Comparison of ENCODE assay signal across 19 cellular contexts in genomic region chr14:104133496-104133895, GRCh38. TPM values are rescaled to one million over a fixed set of nuclear protein-coding genes. Genes with fewer than 3 reads are reported as not detected.
A peak's percentile ranks its signal among the peaks of the same experiment; 100 is the strongest.
DNase-seq lines count a peak whose midpoint lies in the region; ATAC-seq, FAIRE-seq and TF ChIP-seq lines count a peak whose summit lies in the region.
"Had no signal": no experiment of that assay in that cellular context is flagged by ENCODE, and none has a peak within 500 bp of the region (broad histone marks: within the 10 kb centered on the region; RNA-seq: fewer than 3 reads in every experiment).

No MANE protein-coding gene starts in this region.

- H3K4me3 ChIP-seq in pancreas, result no peak overlapping the region
- H3K4me3 ChIP-seq in aorta (ENCODE audit: low read length in 2 of 2), result no peak overlapping the region
- H3K4me3 ChIP-seq: HAP-1, MG63, SJSA1 had no signal

- ATAC-seq in natural killer cell treated with Interleukin-12 subunit alpha and Interleukin-12 subunit beta and Interleukin-15 and Interleukin-18, amount 100 ng/mL, for 72 hours, result no peak
- no peak for ATAC-seq in natural killer cell
- ATAC-seq in pancreas, result no peak
- no peak for ATAC-seq in aorta (ENCODE audit: low FRiP score)
- no peak for ATAC-seq in GM18858 (IDR thresholded peaks at IDR 0.05; ENCODE audit: unreplicated experiment)

- no peak overlapping the region for H3K27ac Mint-ChIP-seq in natural killer cell treated with Interleukin-12 subunit alpha and Interleukin-12 subunit beta and Interleukin-15 and Interleukin-18, amount 100 ng/mL, for 72 hours
- H3K27ac Mint-ChIP-seq in natural killer cell, result no peak overlapping the region
- H3K27ac Mint-ChIP-seq in glutamatergic neuron (ENCODE audit: unreplicated experiment), result no peak overlapping the region
- H3K27ac Mint-ChIP-seq: CD4-positive, alpha-beta T cell had no signal

- peaks cover 26 to 33% of the 10 kb centered on the region in 2 donors for H3K27me3 Mint-ChIP-seq in natural killer cell treated with Interleukin-12 subunit alpha and Interleukin-12 subunit beta and Interleukin-15 and Interleukin-18, amount 100 ng/mL, for 72 hours
- H3K27me3 Mint-ChIP-seq in natural killer cell (ENCODE audit: low read depth in 2 of 2), result peaks cover 12 to 45% of the 10 kb centered on the region in 2 donors
- H3K27me3 Mint-ChIP-seq in glutamatergic neuron (ENCODE audit: unreplicated experiment), result peaks cover 8% of the 10 kb centered on the region

- H3K27me3 ChIP-seq in pancreas (peaks cover 0 to 14% (median 3%) of the 10 kb centered on the region in 4 donors), aorta (ENCODE audit: control insufficient read depth in 1 of 2, insufficient read depth in 2 of 2, low read length in 1 of 2) (no peaks in the 10 kb centered on the region)

- intact Hi-C loops in natural killer cell (cut with micrococcal nuclease) (no loop called here), pancreas (cut with DNase I) (loop anchor here in 1 of 3 donors (5.0 kb wide), 1 partner anchor 41 kb away; no protein-coding TSS in a partner anchor), aorta (cut with DNase I) (no loop called here)

- H3K27ac ChIP-seq in pancreas (no peak overlapping the region), aorta (ENCODE audit: low read depth in 1 of 2, low read length in 2 of 2) (no peak overlapping the region)
- H3K27ac ChIP-seq: SJSA1 had no signal

- H3K4me1 Mint-ChIP-seq in natural killer cell treated with Interleukin-12 subunit alpha and Interleukin-12 subunit beta and Interleukin-15 and Interleukin-18, amount 100 ng/mL, for 72 hours (ENCODE audit: low read depth in 2 of 2), result peaks cover 0 to 4% of the 10 kb centered on the region in 2 donors
- H3K4me1 Mint-ChIP-seq in natural killer cell (peaks cover 0 to 5% of the 10 kb centered on the region in 2 donors), glutamatergic neuron (ENCODE audit: low read depth, unreplicated experiment) (peaks cover 2% of the 10 kb centered on the region)

- no peak for FAIRE-seq in pancreas (lab: Jason Lieb, UNC)

- WGBS in pancreas, 2 donors, result 65 to 76% methylated on average over 9 of the region's 9 CpGs
- 82 to 87% methylated on average over 8 to 9 of the region's 9 CpGs for WGBS in aorta, 2 donors

- TF ChIP-seq CTCF in natural killer cell (IDR thresholded peaks at IDR 0.05) (no peak), glutamatergic neuron (IDR thresholded peaks at IDR 0.05; ENCODE audit: partially characterized antibody, unreplicated experiment) (no peak), pancreas (IDR thresholded peaks at IDR 0.05) (no peak)

- peaks cover 10% of the 10 kb centered on the region for H3K36me3 Mint-ChIP-seq in natural killer cell treated with Interleukin-12 subunit alpha and Interleukin-12 subunit beta and Interleukin-15 and Interleukin-18, amount 100 ng/mL, for 72 hours
- peaks cover 9% of the 10 kb centered on the region for H3K36me3 Mint-ChIP-seq in natural killer cell
- H3K36me3 Mint-ChIP-seq in glutamatergic neuron (ENCODE audit: unreplicated experiment), result peaks cover 7% of the 10 kb centered on the region

- no peak overlapping the region for H3K4me3 Mint-ChIP-seq in natural killer cell treated with Interleukin-12 subunit alpha and Interleukin-12 subunit beta and Interleukin-15 and Interleukin-18, amount 100 ng/mL, for 72 hours
- H3K4me3 Mint-ChIP-seq in natural killer cell (no peak overlapping the region), glutamatergic neuron (ENCODE audit: unreplicated experiment) (no peak overlapping the region)
- H3K4me3 Mint-ChIP-seq: CD4-positive, alpha-beta T cell had no signal

- H3K4me1 ChIP-seq in pancreas (peaks cover 4 to 9% (median 5%) of the 10 kb centered on the region in 3 donors), aorta (ENCODE audit: control insufficient read depth in 1 of 2, insufficient read depth in 2 of 2, low read length in 2 of 2) (no peaks in the 10 kb centered on the region)

- peak; percentile 29 for DNase-seq in natural killer cell treated with Interleukin-12 subunit alpha and Interleukin-12 subunit beta and Interleukin-15 and Interleukin-18, amount 100 ng/mL, for 72 hours (ENCODE audit: low spot score)
- DNase-seq in natural killer cell (no peak), glutamatergic neuron (peak; percentile 10), pancreas (peak in 5 of 6 donors; percentile 1 to 53 (median 11)), aorta (peak; percentile 30 to 55), OCI-M2 (lab: John Stamatoyannopoulos, UW; ENCODE audit: unreplicated experiment) (no peak), NCI-H187 treated with DMSO at 0.1 percent for 48 hours (lab: John Stamatoyannopoulos, UW) (no peak)
- DNase-seq: EL; IMR-90; Karpas-422; MG63; NCI-H1092 treated with DMSO at 0.1 percent for 48 hours; NK-92 treated with Interleukin-12 subunit alpha and Interleukin-12 subunit beta, amount 100 ng/mL, for 24 hours; OCI-M1 had no signal

- H3K9me3 ChIP-seq in pancreas (no peaks in the 10 kb centered on the region), aorta (ENCODE audit: control insufficient read depth, low read length) (peaks cover 6% of the 10 kb centered on the region)

- H3K36me3 ChIP-seq in pancreas (no peaks in the 10 kb centered on the region), aorta (ENCODE audit: control insufficient read depth in 1 of 2, insufficient read depth in 2 of 2, low read length in 1 of 2) (no peaks in the 10 kb centered on the region)
- H3K36me3 ChIP-seq: HAP-1, MG63, SJSA1 had no signal

- peaks cover 3% of the 10 kb centered on the region for H3K9me3 Mint-ChIP-seq in natural killer cell treated with Interleukin-12 subunit alpha and Interleukin-12 subunit beta and Interleukin-15 and Interleukin-18, amount 100 ng/mL, for 72 hours
- peaks cover 2 to 9% of the 10 kb centered on the region in 2 donors for H3K9me3 Mint-ChIP-seq in natural killer cell
- H3K9me3 Mint-ChIP-seq in glutamatergic neuron (ENCODE audit: unreplicated experiment), result peaks cover 6% of the 10 kb centered on the region

RNA-seq across cellular contexts. Expression of gene KIF26A, which starts 4.9 kb away (rescaled TPM):
- not detected for total RNA-seq in natural killer cell treated with Interleukin-12 subunit alpha and Interleukin-12 subunit beta and Interleukin-15 and Interleukin-18, amount 100 ng/mL, for 72 hours
- not detected for total RNA-seq in natural killer cell
- 5.9 TPM for total RNA-seq in glutamatergic neuron (ENCODE audit: unreplicated experiment)
- total RNA-seq in pancreas, result 10 to 100 TPM in 2 of 6 donors, 1 to 10 TPM in 4; 5.3 to 13.2 (median 8.4) TPM
- 1 to 10 TPM; 3.6 to 4.3 TPM for polyA plus RNA-seq in pancreas
- total RNA-seq in aorta, result 1 to 10 TPM; 4.6 to 8.3 TPM
- 1 to 10 TPM in 1 of 2 donors, under 1 TPM in 1; 0.13 to 1.9 TPM for polyA plus RNA-seq in aorta
- total RNA-seq: HT-29, IMR-90 had no signal
- polyA plus RNA-seq: IMR-90 had no signal

RNA-seq across cellular contexts. Expression of gene ASPG, which starts 48.0 kb away (rescaled TPM):
- total RNA-seq in natural killer cell treated with Interleukin-12 subunit alpha and Interleukin-12 subunit beta and Interleukin-15 and Interleukin-18, amount 100 ng/mL, for 72 hours, result not detected
- total RNA-seq in natural killer cell, result not detected
- not detected for total RNA-seq in glutamatergic neuron (ENCODE audit: unreplicated experiment)
- under 1 TPM in 4 of 6 donors, not detected in 2; 0.16 to 0.52 (median 0.19) TPM for total RNA-seq in pancreas
- polyA plus RNA-seq in pancreas, result under 1 TPM; 0.27 to 0.68 TPM
- total RNA-seq in aorta, result 1 to 10 TPM in 1 of 2 donors, under 1 TPM in 1; 0.13 to 2.2 TPM
- 1 to 10 TPM in 1 of 2 donors, under 1 TPM in 1; 0.20 to 1.6 TPM for polyA plus RNA-seq in aorta
- total RNA-seq: CD4-positive, alpha-beta T cell; HT-29; IMR-90; SJSA1 had no signal
- polyA plus RNA-seq: IMR-90 had no signal

Comparison
In these comparisons a context has a peak if more than half of its experiments do, and no peak if none do; other contexts are left out.
1. DNase-seq: peak in natural killer cell treated with Interleukin-12 subunit alpha and Interleukin-12 subunit beta and Interleukin-15 and Interleukin-18, amount 100 ng/mL, for 72 hours (single experiment), glutamatergic neuron (single experiment), pancreas (5 of 6) and aorta (2 of 2); none in natural killer cell (single experiment), OCI-M2 (single experiment) and NCI-H187 treated with DMSO at 0.1 percent for 48 hours (single experiment).